Comparison of ENCODE assay signal across 23 cellular contexts in genomic region chr3:148820885-148821284, GRCh38. TPM values are rescaled to one million over a fixed set of nuclear protein-coding genes. Genes with fewer than 3 reads are reported as not detected.
"Had no signal": no experiment of that assay in that cellular context is flagged by ENCODE, and none has a peak within 500 bp of the region (broad histone marks: within the 10 kb centered on the region; RNA-seq: fewer than 3 reads in every experiment).

No MANE protein-coding gene starts in this region.

- DNase-seq: activated CD4-positive, alpha-beta T cell treated with anti-CD3 and anti-CD28 coated beads for 36 hours; activated CD4-positive, CD25-positive, alpha-beta regulatory T cell; activated CD8-positive, alpha-beta memory T cell treated with anti-CD3 and anti-CD28 coated beads, Interleukin-2, amount 10 ng/mL, durations not matched to agents 7 days and 5 days; activated CD8-positive, alpha-beta T cell treated with anti-CD3 and anti-CD28 coated beads, Interleukin-2, amount 10 ng/mL, durations not matched to agents 7 days and 5 days; activated T-cell treated with anti-CD3 and anti-CD28 coated beads, Interleukin-2, amount 50 U/mL, for 48 hours; anterior cingulate cortex; dermis blood vessel endothelial cell; effector CD4-positive, alpha-beta T cell; foreskin keratinocyte; heart right ventricle; kidney; left colon; mammary epithelial cell; naive B cell; right cardiac atrium; stimulated activated CD4-positive, alpha-beta T cell treated with anti-CD3 and anti-CD28 coated beads, Interleukin-2, amount 100 ng/mL, for 48 hours; stimulated activated naive CD8-positive, alpha-beta T cell treated with anti-CD3 and anti-CD28 coated beads, Interleukin-15, Interleukin-2, amounts not matched to agents 100 U/mL and 50 U/mL, for 24 hours; T-cell; testis; transverse colon had no signal

- ATAC-seq: activated CD4-positive, alpha-beta T cell treated with anti-CD3 and anti-CD28 coated beads for 36 hours; activated CD8-positive, alpha-beta memory T cell treated with anti-CD3 and anti-CD28 coated beads, Interleukin-2, amount 10 ng/mL, durations not matched to agents 7 days and 5 days; activated CD8-positive, alpha-beta T cell treated with anti-CD3 and anti-CD28 coated beads, Interleukin-2, amount 10 ng/mL, durations not matched to agents 7 days and 5 days; foreskin keratinocyte; heart right ventricle; left colon; right cardiac atrium; stimulated activated naive CD8-positive, alpha-beta T cell treated with anti-CD3 and anti-CD28 coated beads, Interleukin-15, Interleukin-2, amounts not matched to agents 100 U/mL and 50 U/mL, for 24 hours; T-cell had no signal

- H3K4me1 Mint-ChIP-seq: activated CD4-positive, alpha-beta T cell treated with anti-CD3 and anti-CD28 coated beads for 36 hours; activated CD8-positive, alpha-beta memory T cell treated with anti-CD3 and anti-CD28 coated beads, Interleukin-2, amount 10 ng/mL, durations not matched to agents 7 days and 5 days; naive B cell; T-cell had no signal

- H3K9me3 Mint-ChIP-seq: activated T-helper 2 cell treated with anti-CD3 and anti-CD28 coated beads, Interferon-gamma antibody, Interleukin-2, Interleukin-4, amounts not matched to agents 10 μg/mL and 5 μg/mL and 100 μg/mL, durations not matched to agents 14 hours and 24 hours and 36 hours had no signal

- H3K27me3 Mint-ChIP-seq: naive B cell, T-cell had no signal

- H3K4me3 Mint-ChIP-seq: activated CD4-positive, alpha-beta T cell treated with anti-CD3 and anti-CD28 coated beads for 36 hours; activated CD8-positive, alpha-beta memory T cell treated with anti-CD3 and anti-CD28 coated beads, Interleukin-2, amount 10 ng/mL, durations not matched to agents 7 days and 5 days; activated CD8-positive, alpha-beta T cell treated with anti-CD3 and anti-CD28 coated beads, Interleukin-2, amount 10 ng/mL, durations not matched to agents 7 days and 5 days; activated naive CD8-positive, alpha-beta T cell; naive B cell; T-cell had no signal

- H3K27ac Mint-ChIP-seq: activated CD4-positive, alpha-beta T cell treated with anti-CD3 and anti-CD28 coated beads for 36 hours; activated CD8-positive, alpha-beta memory T cell treated with anti-CD3 and anti-CD28 coated beads, Interleukin-2, amount 10 ng/mL, durations not matched to agents 7 days and 5 days; activated CD8-positive, alpha-beta T cell treated with anti-CD3 and anti-CD28 coated beads, Interleukin-2, amount 10 ng/mL, durations not matched to agents 7 days and 5 days; activated naive CD8-positive, alpha-beta T cell; activated T-helper 2 cell treated with anti-CD3 and anti-CD28 coated beads, Interferon-gamma antibody, Interleukin-2, Interleukin-4, amounts not matched to agents 10 μg/mL and 5 μg/mL and 100 μg/mL, durations not matched to agents 14 hours and 24 hours and 36 hours; naive B cell; T-cell had no signal

- H3K36me3 Mint-ChIP-seq: activated CD8-positive, alpha-beta memory T cell treated with anti-CD3 and anti-CD28 coated beads, Interleukin-2, amount 10 ng/mL, durations not matched to agents 7 days and 5 days; activated naive CD8-positive, alpha-beta T cell; naive B cell; T-cell had no signal

RNA-seq across cellular contexts. Expression of gene CPB1, which starts 6.7 kb away (rescaled TPM):
- total RNA-seq: activated CD4-positive, alpha-beta T cell treated with anti-CD3 and anti-CD28 coated beads for 36 hours; activated CD8-positive, alpha-beta memory T cell treated with anti-CD3 and anti-CD28 coated beads, Interleukin-2, amount 10 ng/mL, durations not matched to agents 7 days and 5 days; activated CD8-positive, alpha-beta T cell treated with anti-CD3 and anti-CD28 coated beads, Interleukin-2, amount 10 ng/mL, durations not matched to agents 7 days and 5 days; activated T-helper 2 cell treated with anti-CD3 and anti-CD28 coated beads, Interferon-gamma antibody, Interleukin-2, Interleukin-4, amounts not matched to agents 10 μg/mL and 5 μg/mL and 100 μg/mL, durations not matched to agents 14 hours and 24 hours and 36 hours; dermis blood vessel endothelial cell; foreskin keratinocyte; mammary epithelial cell; T-helper 2 cell treated with Interferon-gamma antibody and Interleukin-4, amounts not matched to agents 100 ng/mL and 5 ng/mL, for 36 hours had no signal
- polyA plus RNA-seq: foreskin keratinocyte, mammary epithelial cell had no signal

RNA-seq across cellular contexts. Expression of gene CPA3, which starts 44.2 kb away (rescaled TPM):
- total RNA-seq: activated CD4-positive, alpha-beta T cell treated with anti-CD3 and anti-CD28 coated beads for 36 hours; activated CD8-positive, alpha-beta memory T cell treated with anti-CD3 and anti-CD28 coated beads, Interleukin-2, amount 10 ng/mL, durations not matched to agents 7 days and 5 days; activated CD8-positive, alpha-beta T cell treated with anti-CD3 and anti-CD28 coated beads, Interleukin-2, amount 10 ng/mL, durations not matched to agents 7 days and 5 days; activated T-helper 2 cell treated with anti-CD3 and anti-CD28 coated beads, Interferon-gamma antibody, Interleukin-2, Interleukin-4, amounts not matched to agents 10 μg/mL and 5 μg/mL and 100 μg/mL, durations not matched to agents 14 hours and 24 hours and 36 hours; foreskin keratinocyte; mammary epithelial cell; T-helper 2 cell treated with Interferon-gamma antibody and Interleukin-4, amounts not matched to agents 100 ng/mL and 5 ng/mL, for 36 hours had no signal
- polyA plus RNA-seq: foreskin keratinocyte, mammary epithelial cell had no signal
